In the genomic region with DNA sequence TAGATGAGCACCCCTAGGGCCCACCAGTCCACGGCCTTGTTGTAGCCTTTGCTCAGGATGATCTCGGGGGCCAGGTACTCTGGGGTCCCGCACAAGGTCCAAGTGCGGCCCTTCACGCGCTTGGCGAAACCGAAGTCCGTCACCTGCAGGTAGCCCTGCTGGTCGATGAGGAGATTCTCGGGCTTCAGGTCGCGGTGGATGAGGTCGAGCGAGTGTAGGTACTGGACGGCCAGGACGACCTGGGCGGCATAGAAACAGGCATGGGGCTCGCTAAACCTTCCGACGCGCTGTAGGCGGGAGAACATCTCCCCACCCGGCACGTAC, we compare ENCODE assay signal across 34 cellular contexts. TPM values are rescaled to one million over a fixed set of nuclear protein-coding genes. Genes with fewer than 3 reads are reported as not detected.
"Had no signal": no experiment of that assay in that cellular context is flagged by ENCODE, and none has a peak within 500 bp of the region (broad histone marks: within the 10 kb centered on the region; RNA-seq: fewer than 3 reads in every experiment).

No MANE protein-coding gene starts in this region.

- H3K4me3 ChIP-seq: adrenal gland, body of pancreas, breast epithelium, Peyer's patch, SJSA1 had no signal

- H3K4me2 ChIP-seq: KMS-11, SK-N-SH had no signal

- H3K4me3 Mint-ChIP-seq: activated CD8-positive, alpha-beta T cell treated with anti-CD3 and anti-CD28 coated beads for 36 hours; activated naive CD8-positive, alpha-beta T cell treated with anti-CD3 and anti-CD28 coated beads for 36 hours; activated T-helper 17 cell treated with anti-CD3 and anti-CD28 coated beads, Interleukin-2, amount 50 U/mL, for 72 hours had no signal

- H3K4me1 ChIP-seq: adrenal gland, body of pancreas, breast epithelium, Peyer's patch, SJSA1 had no signal

- H3K36me3 Mint-ChIP-seq: activated naive CD8-positive, alpha-beta T cell treated with anti-CD3 and anti-CD28 coated beads for 36 hours; T-cell had no signal

- H3K9me3 ChIP-seq: adrenal gland, body of pancreas, breast epithelium, Peyer's patch, SJSA1, SK-N-SH had no signal

- ATAC-seq: activated CD8-positive, alpha-beta T cell treated with anti-CD3 and anti-CD28 coated beads for 36 hours; activated T-cell treated with anti-CD3 and anti-CD28 coated beads, Interleukin-2, amount 50 U/mL, for 72 hours; activated T-helper 17 cell treated with anti-CD3 and anti-CD28 coated beads, Interleukin-2, amount 50 U/mL, for 72 hours; body of pancreas; PC-3; T-cell had no signal

- H3K9ac ChIP-seq: KMS-11, SK-N-SH had no signal

- H3K27ac ChIP-seq: adrenal gland, body of pancreas, breast epithelium, KMS-11, Peyer's patch, SJSA1 had no signal

- DNase-seq: activated CD4-positive, alpha-beta T cell treated with anti-CD3 and anti-CD28 coated beads, Interleukin-2, amount 50 U/mL, for 4 hours; activated CD8-positive, alpha-beta T cell treated with anti-CD3 and anti-CD28 coated beads for 36 hours; activated effector memory CD4-positive, alpha-beta T cell treated with anti-CD3 and anti-CD28 coated beads, Interleukin-2, amount 50 U/mL, for 16 hours; activated naive CD4-positive, alpha-beta T cell; activated naive CD4-positive, alpha-beta T cell treated with anti-CD3 and anti-CD28 coated beads, Interleukin-2, amount 50 U/mL, for 16 hours; activated naive CD8-positive, alpha-beta T cell treated with anti-CD3 and anti-CD28 coated beads for 36 hours; activated T-cell treated with anti-CD3 and anti-CD28 coated beads, Interleukin-2, amount 50 U/mL, for 1 hour; activated T-cell treated with anti-CD3 and anti-CD28 coated beads, Interleukin-2, amount 50 U/mL, for 72 hours; adrenal gland; body of pancreas; NCI-H1092 treated with DMSO at 0.1 percent for 48 hours; NCI-H1436; NCI-H1694; NCI-H1930; NCI-H2081 treated with DMSO at 0.1 percent for 48 hours; NCI-H345; NCI-H524 treated with DMSO at 0.1 percent for 48 hours; PC-3; Peyer's patch; RPMI8226; SHP77 treated with DMSO at 0.1 percent for 48 hours; SK-N-SH had no signal

- H3K27ac Mint-ChIP-seq: activated CD4-positive, alpha-beta T cell treated with anti-CD3 and anti-CD28 coated beads, Interleukin-2, amount 10 ng/mL, durations not matched to agents 24 days and 14 days; activated CD8-positive, alpha-beta T cell treated with anti-CD3 and anti-CD28 coated beads for 36 hours; activated naive CD8-positive, alpha-beta T cell treated with anti-CD3 and anti-CD28 coated beads for 36 hours; activated T-cell treated with anti-CD3 and anti-CD28 coated beads, Interleukin-2, amount 50 U/mL, for 72 hours; activated T-helper 17 cell treated with anti-CD3 and anti-CD28 coated beads, Interleukin-2, amount 50 U/mL, for 72 hours; T-cell had no signal

- H3K36me3 ChIP-seq: adrenal gland, breast epithelium, Peyer's patch, SJSA1 had no signal

- H3K9me2 ChIP-seq: SK-N-SH had no signal

- H3K27me3 ChIP-seq: adrenal gland, body of pancreas, breast epithelium, Peyer's patch, SJSA1 had no signal

- H3K9me3 Mint-ChIP-seq: activated CD4-positive, alpha-beta T cell treated with anti-CD3 and anti-CD28 coated beads, Interleukin-2, amount 10 ng/mL, durations not matched to agents 24 days and 14 days; activated CD8-positive, alpha-beta T cell treated with anti-CD3 and anti-CD28 coated beads for 36 hours; activated naive CD8-positive, alpha-beta T cell treated with anti-CD3 and anti-CD28 coated beads for 36 hours; activated T-cell treated with anti-CD3 and anti-CD28 coated beads, Interleukin-2, amount 50 U/mL, for 72 hours; activated T-helper 17 cell treated with anti-CD3 and anti-CD28 coated beads, Interleukin-2, amount 50 U/mL, for 72 hours; T-cell had no signal

RNA-seq across cellular contexts. Expression of a gene that starts 0.5 kb away (rescaled TPM):
- total RNA-seq: activated CD4-positive, alpha-beta T cell treated with anti-CD3 and anti-CD28 coated beads, Interleukin-2, amount 10 ng/mL, durations not matched to agents 24 days and 14 days; activated CD8-positive, alpha-beta memory T cell treated with anti-CD3 and anti-CD28 coated beads for 36 hours; activated CD8-positive, alpha-beta T cell treated with anti-CD3 and anti-CD28 coated beads for 36 hours; activated naive CD8-positive, alpha-beta T cell treated with anti-CD3 and anti-CD28 coated beads for 36 hours; activated T-cell treated with anti-CD3 and anti-CD28 coated beads, Interleukin-2, amount 50 U/mL, for 72 hours; activated T-helper 17 cell treated with anti-CD3 and anti-CD28 coated beads, Interleukin-2, amount 50 U/mL, for 72 hours; adrenal gland; astrocyte; body of pancreas; breast epithelium; cardiac septum; M059J; NCI-H460; PC-3; Peyer's patch; SJSA1; T-cell; T-helper 2 cell treated with Interferon-gamma antibody and Interleukin-4, amounts not matched to agents 100 ng/mL and 5 ng/mL, for 36 hours had no signal
